In genomic region chr3:171286580-171287249, GRCh38 we compare ENCODE assay signal across 10 cellular contexts.
DNase-seq lines count a peak whose midpoint lies in the region; ATAC-seq, FAIRE-seq and TF ChIP-seq lines count a peak whose summit lies in the region.
"Had no signal": no experiment of that assay in that cellular context is flagged by ENCODE, and none has a peak within 500 bp of the region (broad histone marks: within the 10 kb centered on the region; RNA-seq: fewer than 3 reads in every experiment).

No MANE protein-coding gene starts in this region.

- H3K79me2 ChIP-seq in GM12878 (ENCODE audit: control insufficient read depth, insufficient read depth, low read length) (peaks cover 80% of the 10 kb centered on the region), OCI-LY7 (ENCODE audit: insufficient read depth, low read depth, low read length) (no peaks in the 10 kb centered on the region)

- H4K20me1 ChIP-seq in GM12878 (ENCODE audit: control insufficient read depth, insufficient read depth) (no peaks in the 10 kb centered on the region), OCI-LY7 (ENCODE audit: insufficient read depth, low read length) (no peaks in the 10 kb centered on the region)

- FAIRE-seq in GM12878 (lab: Jason Lieb, UNC), result no peak

- H3K4me2 ChIP-seq in GM12878 (ENCODE audit: control insufficient read depth, insufficient read depth) (peak overlapping the region; percentile 0; the same call in 1 of the 2 replicates), OCI-LY7 (ENCODE audit: low read length) (no peak overlapping the region)

- TF ChIP-seq POLR2A in GM12878 (IDR thresholded peaks at IDR 0.05; ENCODE audit: low read depth, low read length), result no peak

- no peaks in the 10 kb centered on the region for H3K27me3 Mint-ChIP-seq in activated naive CD4-positive, alpha-beta T cell treated with anti-CD3 and anti-CD28 coated beads for 36 hours (ENCODE audit: low read depth)
- H3K27me3 Mint-ChIP-seq in stimulated activated naive CD8-positive, alpha-beta T cell treated with anti-CD3 and anti-CD28 coated beads, Interleukin-15, amount 100 ng/mL, for 72 hours, result no peaks in the 10 kb centered on the region
- H3K27me3 Mint-ChIP-seq: B cell had no signal

- RAD21 ChIA-PET in GM12878 (lab: Charles Lee; ENCODE audit: unreplicated experiment), result interaction anchor here (0.9 to 10.2 kb wide), 12 partner anchors 18 to 173 kb away, joined by 3 to 97 read pairs (median 4); partner anchors contain the start of gene TNIK

- H3K36me3 ChIP-seq in GM12878 (ENCODE audit: control insufficient read depth in 2 of 2, insufficient read depth in 2 of 2, low read length in 1 of 2) (no peaks in the 10 kb centered on the region), OCI-LY7 (ENCODE audit: insufficient read depth, low read length) (no peaks in the 10 kb centered on the region)

- H3K4me1 ChIP-seq in GM12878 (ENCODE audit: control insufficient read depth, insufficient read depth, low read length), result peaks cover 53% of the 10 kb centered on the region
- no peaks in the 10 kb centered on the region for H3K4me1 ChIP-seq in OCI-LY7 (ENCODE audit: insufficient read depth, low read length, poor library complexity, severe bottlenecking)

- no TSS peak for BruUV-seq in GM12878 (replicated peaks; lab: Mats Ljungman, UMichigan)
- no TSS peak for BruUV-seq in OCI-LY7 (replicated peaks; lab: Mats Ljungman, UMichigan)

- TF ChIP-seq CTCF in GM12878 (IDR thresholded peaks at IDR 0.05 in 2 of 3, conservative IDR thresholded peaks at IDR 0.05 in 1 of 3; ENCODE audit: control insufficient read depth in 2 of 3, extremely low read depth in 1 of 3, insufficient read depth in 1 of 3, low read depth in 3 of 3, low read length in 3 of 3) (no peak), OCI-LY7 (conservative IDR thresholded peaks at IDR 0.05; ENCODE audit: low read length) (no peak)

- H3K9me3 Mint-ChIP-seq in activated naive CD4-positive, alpha-beta T cell treated with anti-CD3 and anti-CD28 coated beads for 36 hours, result no peaks in the 10 kb centered on the region
- H3K9me3 Mint-ChIP-seq in stimulated activated naive CD8-positive, alpha-beta T cell treated with anti-CD3 and anti-CD28 coated beads, Interleukin-15, amount 100 ng/mL, for 72 hours, result no peaks in the 10 kb centered on the region

- peaks cover 66% of the 10 kb centered on the region for H3K4me1 Mint-ChIP-seq in activated naive CD4-positive, alpha-beta T cell treated with anti-CD3 and anti-CD28 coated beads for 36 hours (ENCODE audit: low read depth)
- peaks cover 72% of the 10 kb centered on the region for H3K4me1 Mint-ChIP-seq in stimulated activated naive CD8-positive, alpha-beta T cell treated with anti-CD3 and anti-CD28 coated beads, Interleukin-15, amount 100 ng/mL, for 72 hours

- ATAC-seq in HG03175 (IDR thresholded peaks at IDR 0.05; ENCODE audit: unreplicated experiment), result peak; percentile 33
- ATAC-seq in GM12878, result peak; percentile 48
- peak; percentile 84 for ATAC-seq in stimulated activated naive CD8-positive, alpha-beta T cell treated with anti-CD3 and anti-CD28 coated beads, Interleukin-15, amount 100 ng/mL, for 72 hours

- H3K4me3 Mint-ChIP-seq in activated naive CD4-positive, alpha-beta T cell treated with anti-CD3 and anti-CD28 coated beads for 36 hours, result no peak overlapping the region
- H3K4me3 Mint-ChIP-seq in stimulated activated naive CD8-positive, alpha-beta T cell treated with anti-CD3 and anti-CD28 coated beads, Interleukin-15, amount 100 ng/mL, for 72 hours, result peak overlapping the region; percentile 41 to 45
- H3K4me3 Mint-ChIP-seq: B cell had no signal

- WGBS in GM12878 (ENCODE audit: insufficient coverage, insufficient replicate concordance, low lambda C conversion rate, missing lambda C conversion rate), result 0% methylated on average over 1 of the region's 1 CpG

- TF ChIP-seq RAD21 in GM12878 (IDR thresholded peaks at IDR 0.05; ENCODE audit: insufficient read depth, low read depth, low read length), result 0 out of 2 replicates have a peak, but pooled peaks have one; percentile 10

- no peak overlapping the region for H2AFZ ChIP-seq in GM12878 (ENCODE audit: control insufficient read depth, low read depth, low read length)
- no peak overlapping the region for H2AFZ ChIP-seq in OCI-LY7 (ENCODE audit: low read length)

- peak overlapping the region; percentile 15 for H3K27ac Mint-ChIP-seq in activated naive CD4-positive, alpha-beta T cell treated with anti-CD3 and anti-CD28 coated beads for 36 hours
- H3K27ac Mint-ChIP-seq in stimulated activated naive CD8-positive, alpha-beta T cell treated with anti-CD3 and anti-CD28 coated beads, Interleukin-15, amount 100 ng/mL, for 72 hours, result peak overlapping the region; percentile 61 to 63
- H3K27ac Mint-ChIP-seq: B cell had no signal

- in situ Hi-C loops in GM12878 (cut with MboI), result no loop called here

- intact Hi-C loops in activated naive CD4-positive, alpha-beta T cell treated with anti-CD3 and anti-CD28 coated beads for 36 hours (cut with micrococcal nuclease), result loop anchor here (1.0 to 10.0 kb wide), 4 partner anchors 62 to 818 kb away; partner anchors contain the start of gene TNIK
- intact Hi-C loops in GM12878 (cut with micrococcal nuclease; ENCODE audit: unreplicated experiment), result loop anchor here (10.0 kb wide), 1 partner anchor 278 kb away; no protein-coding TSS in a partner anchor
- intact Hi-C loops in OCI-LY7 (cut with micrococcal nuclease; ENCODE audit: unreplicated experiment), result no loop called here

- CTCF ChIA-PET in activated naive CD4-positive, alpha-beta T cell treated with anti-CD3 and anti-CD28 coated beads for 36 hours (lab: Charles Lee), result no interaction called here
- CTCF ChIA-PET in GM12878 (lab: Yijun Ruan, JAX) (interaction anchor here (1.4 to 4.1 kb wide), 3 partner anchors 31 to 100 kb away, joined by 3 to 25 read pairs (median 5); no protein-coding TSS in a partner anchor), OCI-LY7 (lab: Charles Lee; ENCODE audit: unreplicated experiment) (no interaction called here)

- H3K27me3 ChIP-seq in GM12878 (replicated peaks in 1 of 2; ENCODE audit: control insufficient read depth in 2 of 2, insufficient read depth in 2 of 2, low read length in 1 of 2), result no peaks in the 10 kb centered on the region

- H3K36me3 Mint-ChIP-seq in activated naive CD4-positive, alpha-beta T cell treated with anti-CD3 and anti-CD28 coated beads for 36 hours (ENCODE audit: low read depth), result no peaks in the 10 kb centered on the region

- H3K27ac ChIP-seq in GM12878 (ENCODE audit: control insufficient read depth, insufficient read depth), result peak overlapping the region; percentile 96
- H3K27ac ChIP-seq in OCI-LY7 (ENCODE audit: low read depth, low read length, poor library complexity, severe bottlenecking), result no peak overlapping the region

- H3K9me2 ChIP-seq in OCI-LY7 (ENCODE audit: insufficient read depth, low read length), result no peaks in the 10 kb centered on the region

- no peak overlapping the region for H3K9ac ChIP-seq in GM12878 (ENCODE audit: control insufficient read depth, insufficient read depth, low read length)

- 0 out of 4 replicates have a peak, but pooled peaks of 1 of the 2 experiments have one; percentile 26 for TF ChIP-seq EP300 in GM12878 (IDR thresholded peaks at IDR 0.05; ENCODE audit: borderline replicate concordance in 1 of 2, control insufficient read depth in 1 of 2, low read depth in 2 of 2, low read length in 2 of 2)

- no peak for DNase-seq in activated naive CD4-positive, alpha-beta T cell treated with anti-CD3 and anti-CD28 coated beads for 36 hours
- DNase-seq in activated naive CD4-positive, alpha-beta T cell treated with Interleukin-2 at 50 U/mL for 16 hours, result no peak
- peak; percentile 85 for DNase-seq in GM12878 (ENCODE audit: low read depth, low spot score)
- DNase-seq in stimulated activated naive CD8-positive, alpha-beta T cell treated with anti-CD3 and anti-CD28 coated beads, Interleukin-15, amount 100 ng/mL, for 72 hours, result no peak
- DNase-seq in AG20443 (ENCODE audit: low spot score), result no peak
- no peak for DNase-seq in T1000 (lab: John Stamatoyannopoulos, UW)
- DNase-seq in OCI-LY7 (ENCODE audit: low spot score), result no peak
- DNase-seq: activated CD8-positive, alpha-beta memory T cell treated with anti-CD3 and anti-CD28 coated beads, Interleukin-2, amount 50 U/mL, for 4 hours had no signal

- H3K9me3 ChIP-seq in GM12878 (replicated peaks; ENCODE audit: control insufficient read depth, insufficient read depth, low read length) (peaks cover 2% of the 10 kb centered on the region; the same call in 2 of the 3 replicates), OCI-LY7 (ENCODE audit: low read length) (no peaks in the 10 kb centered on the region)

- SMC1A ChIA-PET in GM12878 (lab: Charles Lee; ENCODE audit: uncharacterized antibody, unreplicated experiment), result interaction anchor here (1.0 to 28.2 kb wide), 8 partner anchors 7 to 99 kb away, joined by 3 to 657 read pairs (median 62); no protein-coding TSS in a partner anchor

- POLR2A ChIA-PET in GM12878 (lab: Charles Lee) (interaction anchor here (1.3 to 1.8 kb wide), 3 partner anchors 23 to 61 kb away, joined by 3 to 7 read pairs (median 6); no protein-coding TSS in a partner anchor), OCI-LY7 (lab: Charles Lee) (no interaction called here)

- H3K4me3 ChIP-seq in GM12878 (0 out of 2 replicates have a peak overlapping the region, but pooled peaks have one; percentile 3), OCI-LY7 (ENCODE audit: low read depth, low read length, poor library complexity, severe bottlenecking) (no peak overlapping the region)

TF ChIP-seq in GM12878, 131 proteins besides CTCF, POLR2A, EP300 and RAD21 (continues in another document):
- no peak for TF ChIP-seq KDM1A (IDR thresholded peaks at IDR 0.05; ENCODE audit: borderline replicate concordance)
- no peak for TF ChIP-seq STAT1 (conservative IDR thresholded peaks at IDR 0.05)
- TF ChIP-seq ATF3 (IDR thresholded peaks at IDR 0.05; ENCODE audit: borderline replicate concordance, extremely low read depth, low read depth, low read length), result no peak
- TF ChIP-seq MYC (IDR thresholded peaks at IDR 0.05; ENCODE audit: insufficient read depth, insufficient read length, insufficient replicate concordance, low read length, severe bottlenecking), result no peak
- no peak for TF ChIP-seq SUZ12 (IDR thresholded peaks at IDR 0.05; ENCODE audit: unreplicated experiment)
- TF ChIP-seq STAT3 (IDR thresholded peaks at IDR 0.05; ENCODE audit: low read depth, low read length), result no peak; the same call in 1 of the 2 replicates
- TF ChIP-seq RUNX3 (IDR thresholded peaks at IDR 0.05; ENCODE audit: low read length), result peak; percentile 91
- TF ChIP-seq BACH1 (IDR thresholded peaks at IDR 0.05; ENCODE audit: borderline replicate concordance), result no peak
- TF ChIP-seq ETV6 (conservative IDR thresholded peaks at IDR 0.05 in 1 of 2, IDR thresholded peaks at IDR 0.05 in 1 of 2; ENCODE audit: borderline replicate concordance in 1 of 2, low read depth in 1 of 2), result peak in 1 of 2 experiments; percentile 56; a peak in 1 of 4 replicates

Comparison
In these comparisons a context has a peak if more than half of its experiments do, and no peak if none do; other contexts are left out.
1. ATAC-seq: peak in every context shown above with its lines; median percentile 84 in stimulated activated naive CD8-positive, alpha-beta T cell treated with anti-CD3 and anti-CD28 coated beads, Interleukin-15, amount 100 ng/mL, for 72 hours; 48 in GM12878; 33 in HG03175.